Comparison of ENCODE assay signal across 18 cellular contexts in the genomic region with DNA sequence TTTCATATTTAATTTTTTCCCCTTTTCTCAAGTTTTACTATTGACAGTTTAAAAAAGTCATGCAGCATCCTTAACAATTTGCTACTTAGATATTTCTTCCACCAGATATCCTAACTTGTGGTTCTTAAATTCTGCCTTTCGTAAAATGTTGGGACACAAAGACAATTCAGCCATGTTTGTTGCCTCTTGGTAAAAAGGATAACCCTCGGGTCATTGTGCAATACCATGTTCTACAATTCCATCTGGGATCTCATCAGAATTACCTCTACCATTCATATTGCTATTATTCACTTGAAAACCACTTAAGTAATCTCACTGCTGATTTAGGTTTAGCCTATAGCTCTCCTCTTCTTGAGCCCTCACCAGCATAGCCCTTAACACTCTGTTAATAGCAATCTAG. TPM values are rescaled to one million over a fixed set of nuclear protein-coding genes. Genes with fewer than 3 reads are reported as not detected.
DNase-seq lines count a peak whose midpoint lies in the region; ATAC-seq, FAIRE-seq and TF ChIP-seq lines count a peak whose summit lies in the region.
"Had no signal": no experiment of that assay in that cellular context is flagged by ENCODE, and none has a peak within 500 bp of the region (broad histone marks: within the 10 kb centered on the region; RNA-seq: fewer than 3 reads in every experiment).

No MANE protein-coding gene starts in this region.

- peaks cover 0 to 3% of the 10 kb centered on the region in 2 experiments; a peak in 2 of 5 replicates for H3K27me3 ChIP-seq in HepG2 (ENCODE audit: control insufficient read depth in 1 of 2, insufficient read depth in 2 of 2, low read length in 2 of 2)
- no peaks in the 10 kb centered on the region for H3K27me3 ChIP-seq in right lobe of liver
- H3K27me3 ChIP-seq in gastrocnemius medialis = no peaks in the 10 kb centered on the region

- in situ Hi-C loops in HepG2 (cut with HindIII; ENCODE audit: extremely low pct_ligation_motif_present, low pct_unique_long_range_greater_than_20kb) (no loop called here), gastrocnemius medialis (cut with MboI; ENCODE audit: low sequenced_read_pairs in 4 of 4) (no loop called here)

- H3K4me1 ChIP-seq in HepG2 (ENCODE audit: insufficient read depth, low read length) (no peaks in the 10 kb centered on the region), right lobe of liver (no peaks in the 10 kb centered on the region), OCI-LY7 (ENCODE audit: insufficient read depth, low read length, poor library complexity, severe bottlenecking) (peaks cover 26% of the 10 kb centered on the region), gastrocnemius medialis (no peaks in the 10 kb centered on the region)
- H3K4me1 ChIP-seq: Caco-2 had no signal

- H3K36me3 ChIP-seq in HepG2 (replicated peaks in 1 of 2; ENCODE audit: control insufficient read depth in 1 of 2, insufficient read depth in 2 of 2, low read length in 2 of 2) (no peaks in the 10 kb centered on the region), right lobe of liver (no peaks in the 10 kb centered on the region), OCI-LY7 (ENCODE audit: insufficient read depth, low read length) (peaks cover 5% of the 10 kb centered on the region; the same call in 1 of the 2 replicates), gastrocnemius medialis (no peaks in the 10 kb centered on the region)

- POLR2A ChIA-PET in HepG2 (lab: Yijun Ruan, JAX) (no interaction called here), OCI-LY7 (lab: Charles Lee) (interaction anchor here (1.1 to 1.6 kb wide), 3 partner anchors 9 to 19 kb away, joined by 3 read pairs; no protein-coding TSS in a partner anchor)

- no peaks in the 10 kb centered on the region for H3K9me2 ChIP-seq in OCI-LY7 (ENCODE audit: insufficient read depth, low read length)

- no peak for TF ChIP-seq RAD21 in HepG2 (CRISPR knock-in tag; IDR thresholded peaks at IDR 0.05)

- no TSS peak for BruUV-seq in HepG2 (replicated peaks; lab: Mats Ljungman, UMichigan)
- BruUV-seq in OCI-LY7 (replicated peaks; lab: Mats Ljungman, UMichigan) = no TSS peak

- DNase-seq in HepG2 (ENCODE audit: low spot score) (no peak), right lobe of liver (no peak), OCI-LY7 (ENCODE audit: low spot score) (no peak), 8988T (no peak), gastrocnemius medialis (no peak)
- DNase-seq: Caco-2; CD4-positive, alpha-beta T cell; DMS79 treated with DMSO at 0.1 percent for 48 hours; GF-D8; HCEC 1CT; KBM-7 had no signal

- H3K27ac ChIP-seq in HepG2 (ENCODE audit: extremely low read length, insufficient read depth, low read length) = no peak overlapping the region
- H3K27ac ChIP-seq in right lobe of liver = no peak overlapping the region
- peak overlapping the region; percentile 57 for H3K27ac ChIP-seq in OCI-LY7 (ENCODE audit: low read depth, low read length, poor library complexity, severe bottlenecking)
- H3K27ac ChIP-seq in gastrocnemius medialis = no peak overlapping the region
- H3K27ac ChIP-seq: 22Rv1, C4-2B had no signal

- no peak for FAIRE-seq in HepG2 (lab: Jason Lieb, UNC)
- FAIRE-seq: H54 had no signal

- no peaks in the 10 kb centered on the region for H3K79me2 ChIP-seq in HepG2 (ENCODE audit: insufficient read depth, low read length)
- no peaks in the 10 kb centered on the region for H3K79me2 ChIP-seq in OCI-LY7 (ENCODE audit: insufficient read depth, low read depth, low read length)

- no peak for ATAC-seq in HepG2
- no peak for ATAC-seq in right lobe of liver
- no peak for ATAC-seq in gastrocnemius medialis
- ATAC-seq: GM23338 had no signal

- H3K4me3 ChIP-seq in HepG2 (replicated peaks in 1 of 3; ENCODE audit: insufficient read depth in 1 of 3, low read depth in 2 of 3, low read length in 3 of 3) (no peak overlapping the region), right lobe of liver (no peak overlapping the region), OCI-LY7 (ENCODE audit: low read depth, low read length, poor library complexity, severe bottlenecking) (no peak overlapping the region), gastrocnemius medialis (no peak overlapping the region)
- H3K4me3 ChIP-seq: GM23338 had no signal

- TF ChIP-seq POLR2A in HepG2 (IDR thresholded peaks at IDR 0.05; ENCODE audit: insufficient read depth in 1 of 2, low read depth in 2 of 2, low read length in 2 of 2) = no peak
- no peak for TF ChIP-seq POLR2A in right lobe of liver (IDR thresholded peaks at IDR 0.05)
- TF ChIP-seq POLR2A in gastrocnemius medialis (IDR thresholded peaks at IDR 0.05) = no peak

- no peak overlapping the region for H2AFZ ChIP-seq in HepG2 (ENCODE audit: low read length)
- H2AFZ ChIP-seq in OCI-LY7 (ENCODE audit: low read length) = peak overlapping the region; percentile 96; the same call in 1 of the 2 replicates
- H2AFZ ChIP-seq: GM23338 had no signal

- no peak overlapping the region for H3K9ac ChIP-seq in HepG2 (ENCODE audit: insufficient read depth, low read depth, low read length)

- peaks cover 10% of the 10 kb centered on the region for H3K9me3 ChIP-seq in HepG2 (ENCODE audit: low read length)
- no peaks in the 10 kb centered on the region for H3K9me3 ChIP-seq in right lobe of liver
- H3K9me3 ChIP-seq in OCI-LY7 (ENCODE audit: low read length) = peaks cover 11% of the 10 kb centered on the region; the same call in 1 of the 2 replicates
- H3K9me3 ChIP-seq in gastrocnemius medialis = no peaks in the 10 kb centered on the region
- H3K9me3 ChIP-seq: Caco-2 had no signal

- H4K20me1 ChIP-seq in HepG2 (ENCODE audit: insufficient read depth, low read length) (no peaks in the 10 kb centered on the region), OCI-LY7 (ENCODE audit: insufficient read depth, low read length) (no peaks in the 10 kb centered on the region)

- CTCF ChIA-PET in HepG2 (lab: Yijun Ruan, JAX; ENCODE audit: low intra/inter-chr PET ratio, low total read pairs) (no interaction called here), OCI-LY7 (lab: Charles Lee; ENCODE audit: unreplicated experiment) (no interaction called here)

- TF ChIP-seq EP300 in HepG2 (IDR thresholded peaks at IDR 0.05; ENCODE audit: low read depth in 2 of 2, low read length in 2 of 2) = no peak
- TF ChIP-seq EP300 in HepG2 (CRISPR knock-in tag; IDR thresholded peaks at IDR 0.05; ENCODE audit: borderline replicate concordance) = no peak

- WGBS in HepG2 (ENCODE audit: low lambda C conversion rate) = under 1% methylated on average over 2 of the region's 2 CpGs
- WGBS in right lobe of liver (ENCODE audit: insufficient coverage, low coverage, low lambda C conversion rate, missing lambda C conversion rate) = 24% methylated on average over 2 of the region's 2 CpGs

- TF ChIP-seq CTCF in HepG2 (CRISPR knock-in tag; IDR thresholded peaks at IDR 0.05) (no peak), right lobe of liver (IDR thresholded peaks at IDR 0.05) (no peak), OCI-LY7 (conservative IDR thresholded peaks at IDR 0.05; ENCODE audit: low read length) (no peak), gastrocnemius medialis (IDR thresholded peaks at IDR 0.05 in 4 of 5, conservative IDR thresholded peaks at IDR 0.05 in 1 of 5) (no peak)

- intact Hi-C loops in HepG2 (cut with micrococcal nuclease; ENCODE audit: unreplicated experiment) = no loop called here
- intact Hi-C loops in right lobe of liver (cut with DNase I) = no loop called here
- intact Hi-C loops in OCI-LY7 (cut with micrococcal nuclease; ENCODE audit: unreplicated experiment) = no loop called here
- intact Hi-C loops in gastrocnemius medialis (cut with DNase I; ENCODE audit: low total_unique reads) = no loop called here

- H3K4me2 ChIP-seq in HepG2 (ENCODE audit: low read depth, low read length) (no peak overlapping the region), OCI-LY7 (ENCODE audit: low read length) (peak overlapping the region; percentile 61)
- H3K4me2 ChIP-seq: GM23338 had no signal

RNA-seq across cellular contexts. Expression of gene REG1B, which starts 13.2 kb away (rescaled TPM):
- total RNA-seq in HepG2 (2016; rRNA removed; fragmentation: Illumina TruSeq; extraction: Trizol) (not detected in 2 replicates), right lobe of liver (not detected), OCI-LY7 (2022) (not detected in 2 replicates), gastrocnemius medialis (1 to 10 TPM in 1 of 4 donors, not detected in 3; 1.4 TPM)
- total RNA-seq in HepG2 (2016; cell fraction: cytosol; rRNA removed; fragmentation: Illumina TruSeq; extraction: Trizol; ENCODE audit: low read depth) = not detected in 2 replicates
- not detected in 2 replicates for total RNA-seq in HepG2 (2016; cell fraction: insoluble cytoplasmic fraction; rRNA removed; fragmentation: Illumina TruSeq; extraction: Trizol)
- total RNA-seq in HepG2 (2016; cell fraction: membrane; rRNA removed; fragmentation: Illumina TruSeq; extraction: Trizol) = not detected in 2 replicates
- total RNA-seq in HepG2 (2016; cell fraction: nucleus; rRNA removed; fragmentation: Illumina TruSeq; extraction: Trizol) = not detected in 2 replicates
- polyA plus RNA-seq in HepG2 (2011; rRNA removed) = not detected in 2 replicates
- polyA plus RNA-seq in HepG2 (2011; cell fraction: cytosol; rRNA removed) = not detected in 2 replicates
- not detected in 2 replicates for polyA plus RNA-seq in HepG2 (2011; cell fraction: nucleus; rRNA removed)
- not detected in 2 replicates for polyA plus RNA-seq in HepG2 (2012)
- polyA plus RNA-seq in HepG2 (2016; cell fraction: cytosol; fragmentation: Illumina TruSeq; extraction: Trizol; ENCODE audit: low read depth) = not detected in 2 replicates
- not detected in 2 replicates for polyA plus RNA-seq in HepG2 (2016; cell fraction: insoluble cytoplasmic fraction; fragmentation: Illumina TruSeq; extraction: Trizol; ENCODE audit: low read depth)
- polyA plus RNA-seq in HepG2 (2016; cell fraction: membrane; fragmentation: Illumina TruSeq; extraction: Trizol; ENCODE audit: low read depth) = not detected in 2 replicates
- not detected in 2 replicates for polyA plus RNA-seq in HepG2 (2016; cell fraction: nucleus; fragmentation: Illumina TruSeq; extraction: Trizol; ENCODE audit: insufficient read depth, low read depth)
- not detected in 2 replicates for polyA minus RNA-seq in HepG2 (2011; rRNA and poly(A)+ RNA removed; ENCODE audit: low replicate concordance)
- polyA minus RNA-seq in HepG2 (2011; cell fraction: cytosol; rRNA and poly(A)+ RNA removed) = not detected in 2 replicates
- polyA minus RNA-seq in HepG2 (2011; cell fraction: nucleus; rRNA and poly(A)+ RNA removed) = not detected in 2 replicates
- not detected in 2 replicates for total RNA-seq in OCI-LY7 (2014; rRNA removed; shearing (Covaris generic))
- total RNA-seq: A673; Caco-2; CD4-positive, alpha-beta T cell; GM23338; HT-29 had no signal
- polyA plus RNA-seq: AG04450, GM23338 had no signal

RNA-seq across cellular contexts. Expression of gene REG1A, which starts 19.3 kb away (rescaled TPM):
- total RNA-seq in HepG2 (2016; rRNA removed; fragmentation: Illumina TruSeq; extraction: Trizol) (not detected in 2 replicates), right lobe of liver (1 to 10 TPM in 2 of 6 experiments, under 1 TPM in 3, not detected in 1; 0.40 to 1.2 (median 0.61) TPM), OCI-LY7 (2022) (not detected in 2 replicates), gastrocnemius medialis (not detected)
- not detected in 2 replicates for total RNA-seq in HepG2 (2016; cell fraction: cytosol; rRNA removed; fragmentation: Illumina TruSeq; extraction: Trizol; ENCODE audit: low read depth)
- not detected in 2 replicates for total RNA-seq in HepG2 (2016; cell fraction: insoluble cytoplasmic fraction; rRNA removed; fragmentation: Illumina TruSeq; extraction: Trizol)
- total RNA-seq in HepG2 (2016; cell fraction: membrane; rRNA removed; fragmentation: Illumina TruSeq; extraction: Trizol) = not detected in 2 replicates
- total RNA-seq in HepG2 (2016; cell fraction: nucleus; rRNA removed; fragmentation: Illumina TruSeq; extraction: Trizol) = not detected in 2 replicates
- polyA plus RNA-seq in HepG2 (2011; rRNA removed) = not detected in 2 replicates
- not detected in 2 replicates for polyA plus RNA-seq in HepG2 (2011; cell fraction: cytosol; rRNA removed)
- polyA plus RNA-seq in HepG2 (2011; cell fraction: nucleus; rRNA removed) = not detected in 2 replicates
- not detected in 2 replicates for polyA plus RNA-seq in HepG2 (2012)
- not detected in 2 replicates for polyA plus RNA-seq in HepG2 (2016; cell fraction: cytosol; fragmentation: Illumina TruSeq; extraction: Trizol; ENCODE audit: low read depth)
- polyA plus RNA-seq in HepG2 (2016; cell fraction: insoluble cytoplasmic fraction; fragmentation: Illumina TruSeq; extraction: Trizol; ENCODE audit: low read depth) = not detected in 2 replicates
- polyA plus RNA-seq in HepG2 (2016; cell fraction: membrane; fragmentation: Illumina TruSeq; extraction: Trizol; ENCODE audit: low read depth) = not detected in 2 replicates
- not detected in 2 replicates for polyA plus RNA-seq in HepG2 (2016; cell fraction: nucleus; fragmentation: Illumina TruSeq; extraction: Trizol; ENCODE audit: insufficient read depth, low read depth)
- not detected in 2 replicates for polyA minus RNA-seq in HepG2 (2011; rRNA and poly(A)+ RNA removed; ENCODE audit: low replicate concordance)
- polyA minus RNA-seq in HepG2 (2011; cell fraction: cytosol; rRNA and poly(A)+ RNA removed) = not detected in 2 replicates
- polyA minus RNA-seq in HepG2 (2011; cell fraction: nucleus; rRNA and poly(A)+ RNA removed) = not detected in 2 replicates
- total RNA-seq in OCI-LY7 (2014; rRNA removed; shearing (Covaris generic)) = not detected in 2 replicates
- total RNA-seq: A673; CD4-positive, alpha-beta T cell; GM23338; HT-29 had no signal
- polyA plus RNA-seq: AG04450, GM23338 had no signal

RNA-seq across cellular contexts. Expression of gene REG3A, which starts 58.5 kb away (rescaled TPM):
- total RNA-seq in HepG2 (2016; rRNA removed; fragmentation: Illumina TruSeq; extraction: Trizol) (not detected in 2 replicates), right lobe of liver (under 1 TPM in 1 of 6 experiments, not detected in 5; 0.66 TPM), OCI-LY7 (2022) (not detected in 2 replicates), gastrocnemius medialis (not detected)
- total RNA-seq in HepG2 (2016; cell fraction: cytosol; rRNA removed; fragmentation: Illumina TruSeq; extraction: Trizol; ENCODE audit: low read depth) = not detected in 2 replicates
- total RNA-seq in HepG2 (2016; cell fraction: insoluble cytoplasmic fraction; rRNA removed; fragmentation: Illumina TruSeq; extraction: Trizol) = not detected in 2 replicates
- total RNA-seq in HepG2 (2016; cell fraction: membrane; rRNA removed; fragmentation: Illumina TruSeq; extraction: Trizol) = not detected in 2 replicates
- total RNA-seq in HepG2 (2016; cell fraction: nucleus; rRNA removed; fragmentation: Illumina TruSeq; extraction: Trizol) = not detected in 2 replicates
- polyA plus RNA-seq in HepG2 (2011; rRNA removed) = 0.13 TPM in 1 of 2 replicates, not detected in the other
- 0.14 TPM in 1 of 2 replicates, not detected in the other for polyA plus RNA-seq in HepG2 (2011; cell fraction: cytosol; rRNA removed)
- polyA plus RNA-seq in HepG2 (2011; cell fraction: nucleus; rRNA removed) = not detected in 2 replicates
- polyA plus RNA-seq in HepG2 (2012) = not detected in 2 replicates
- not detected in 2 replicates for polyA plus RNA-seq in HepG2 (2016; cell fraction: cytosol; fragmentation: Illumina TruSeq; extraction: Trizol; ENCODE audit: low read depth)
- not detected in 2 replicates for polyA plus RNA-seq in HepG2 (2016; cell fraction: insoluble cytoplasmic fraction; fragmentation: Illumina TruSeq; extraction: Trizol; ENCODE audit: low read depth)
- not detected in 2 replicates for polyA plus RNA-seq in HepG2 (2016; cell fraction: membrane; fragmentation: Illumina TruSeq; extraction: Trizol; ENCODE audit: low read depth)
- polyA plus RNA-seq in HepG2 (2016; cell fraction: nucleus; fragmentation: Illumina TruSeq; extraction: Trizol; ENCODE audit: insufficient read depth, low read depth) = not detected in 2 replicates
- polyA minus RNA-seq in HepG2 (2011; rRNA and poly(A)+ RNA removed; ENCODE audit: low replicate concordance) = not detected in 2 replicates
- not detected in 2 replicates for polyA minus RNA-seq in HepG2 (2011; cell fraction: cytosol; rRNA and poly(A)+ RNA removed)
- not detected in 2 replicates for polyA minus RNA-seq in HepG2 (2011; cell fraction: nucleus; rRNA and poly(A)+ RNA removed)
- total RNA-seq in OCI-LY7 (2014; rRNA removed; shearing (Covaris generic)) = not detected in 2 replicates
- total RNA-seq: A673; CD4-positive, alpha-beta T cell; GM23338; HT-29 had no signal
- polyA plus RNA-seq: AG04450, GM23338 had no signal
